1 cellular context compared by ENCODE assay signal in genomic region chr4:2843023-2843908, GRCh38.
TF ChIP-seq lines count a peak whose summit lies in the region.

Gene ADD1, plus strand, starts transcription at chr4:2843844. Its CDS starts 32,072 bp downstream, at chr4:2875916.

TF ChIP-seq in HepG2, 621 proteins besides CTCF, POLR2A, EP300 and RAD21 (continued from another document and continues in another):
- no peak for TF ChIP-seq PBX3 (CRISPR knock-in tag; IDR thresholded peaks at IDR 0.05; ENCODE audit: borderline replicate concordance)
- no peak for TF ChIP-seq FOXK2 (IDR thresholded peaks at IDR 0.05)
- TF ChIP-seq, protein P1, sequence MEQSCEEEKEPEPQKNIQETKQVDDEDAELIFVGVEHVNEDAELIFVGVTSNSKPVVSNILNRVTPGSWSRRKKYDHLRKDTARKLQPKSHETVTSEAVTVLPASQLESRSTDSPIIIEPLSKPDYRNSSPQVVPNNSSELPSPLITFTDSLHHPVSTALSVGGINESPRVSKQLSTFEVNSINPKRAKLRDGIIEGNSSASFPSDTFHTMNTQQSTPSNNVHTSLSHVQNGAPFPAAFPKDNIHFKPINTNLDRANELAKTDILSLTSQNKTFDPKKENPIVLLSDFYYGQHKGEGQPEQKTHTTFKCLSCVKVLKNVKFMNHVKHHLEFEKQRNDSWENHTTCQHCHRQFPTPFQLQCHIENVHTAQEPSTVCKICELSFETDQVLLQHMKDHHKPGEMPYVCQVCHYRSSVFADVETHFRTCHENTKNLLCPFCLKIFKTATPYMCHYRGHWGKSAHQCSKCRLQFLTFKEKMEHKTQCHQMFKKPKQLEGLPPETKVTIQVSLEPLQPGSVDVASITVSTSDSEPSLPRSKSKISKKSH (CRISPR knock-in tag; IDR thresholded peaks at IDR 0.05; ENCODE audit: borderline replicate concordance), result 0 out of 2 replicates have a peak, but pooled peaks have one; percentile 13
- TF ChIP-seq ZBTB43 (CRISPR knock-in tag; conservative IDR thresholded peaks at IDR 0.05), result no peak
- peak; percentile 97 for TF ChIP-seq MAZ (IDR thresholded peaks at IDR 0.05; ENCODE audit: borderline replicate concordance, low read depth, low read length)
- peak; percentile 87 for TF ChIP-seq MAZ (CRISPR knock-in tag; IDR thresholded peaks at IDR 0.05; ENCODE audit: low read depth)
- peak; percentile 75; the same call in 1 of the 2 replicates for TF ChIP-seq ZNF75D (CRISPR knock-in tag; IDR thresholded peaks at IDR 0.05; ENCODE audit: borderline replicate concordance)
- TF ChIP-seq ZBTB4 (CRISPR knock-in tag; IDR thresholded peaks at IDR 0.05; ENCODE audit: borderline replicate concordance), result no peak
- no peak for TF ChIP-seq SOX5 (CRISPR knock-in tag; IDR thresholded peaks at IDR 0.05; ENCODE audit: borderline replicate concordance)
- no peak for TF ChIP-seq DNMT3B (CRISPR knock-in tag; conservative IDR thresholded peaks at IDR 0.05)
- TF ChIP-seq MTA1 (CRISPR knock-in tag; IDR thresholded peaks at IDR 0.05; ENCODE audit: borderline replicate concordance), result peak; percentile 49; the same call in 1 of the 2 replicates
- no peak for TF ChIP-seq ZFP36L2 (CRISPR knock-in tag; IDR thresholded peaks at IDR 0.05)
- TF ChIP-seq CEBPG (CRISPR knock-in tag; IDR thresholded peaks at IDR 0.05), result no peak
- peak; percentile 50 for TF ChIP-seq CHD2 (IDR thresholded peaks at IDR 0.05; ENCODE audit: low read depth, low read length)
- peak; percentile 61 for TF ChIP-seq YY1 (IDR thresholded peaks at IDR 0.05; ENCODE audit: insufficient read depth, insufficient replicate concordance, low read depth, low read length)
- peak; percentile 65; the same call in 1 of the 2 replicates for TF ChIP-seq FOXK1 (CRISPR knock-in tag; IDR thresholded peaks at IDR 0.05; ENCODE audit: borderline replicate concordance, low read depth)
- no peak; the same call in 1 of the 2 replicates for TF ChIP-seq NRL (CRISPR knock-in tag; IDR thresholded peaks at IDR 0.05; ENCODE audit: borderline replicate concordance)
- TF ChIP-seq ZNF234 (CRISPR knock-in tag; conservative IDR thresholded peaks at IDR 0.05), result no peak
- TF ChIP-seq LBX2 (CRISPR knock-in tag; IDR thresholded peaks at IDR 0.05; ENCODE audit: borderline replicate concordance), result peak; percentile 84; the same call in 1 of the 2 replicates
- peak; percentile 79 for TF ChIP-seq NR2C2 (CRISPR knock-in tag; IDR thresholded peaks at IDR 0.05; ENCODE audit: borderline replicate concordance)
- peak; percentile 76 for TF ChIP-seq BCL3 (CRISPR knock-in tag; IDR thresholded peaks at IDR 0.05)
- no peak for TF ChIP-seq GZF1 (CRISPR knock-in tag; IDR thresholded peaks at IDR 0.05)
- TF ChIP-seq DZIP1 (CRISPR knock-in tag; IDR thresholded peaks at IDR 0.05), result no peak
- TF ChIP-seq ZNF737 (CRISPR knock-in tag; IDR thresholded peaks at IDR 0.05; ENCODE audit: borderline replicate concordance), result no peak
- TF ChIP-seq REST (IDR thresholded peaks at IDR 0.05; ENCODE audit: borderline replicate concordance in 1 of 2, low read depth in 1 of 2, low read length in 2 of 2), result no peak
- no peak; the same call in 1 of the 2 replicates for TF ChIP-seq PITX1 (CRISPR knock-in tag; IDR thresholded peaks at IDR 0.05)
- TF ChIP-seq ZNF589 (CRISPR knock-in tag; conservative IDR thresholded peaks at IDR 0.05), result no peak
- no peak for TF ChIP-seq MIER2 (CRISPR knock-in tag; IDR thresholded peaks at IDR 0.05)
- no peak for TF ChIP-seq SNAI1 (CRISPR knock-in tag; IDR thresholded peaks at IDR 0.05; ENCODE audit: borderline replicate concordance)
- TF ChIP-seq ZNF550 (CRISPR knock-in tag; IDR thresholded peaks at IDR 0.05; ENCODE audit: borderline replicate concordance), result no peak
- TF ChIP-seq TMF1 (CRISPR knock-in tag; IDR thresholded peaks at IDR 0.05; ENCODE audit: low read depth), result no peak
- TF ChIP-seq NFRKB (IDR thresholded peaks at IDR 0.05), result no peak
- TF ChIP-seq NR3C1 (CRISPR knock-in tag; IDR thresholded peaks at IDR 0.05), result no peak
- no peak for TF ChIP-seq CHCHD3 (CRISPR knock-in tag; IDR thresholded peaks at IDR 0.05)
- TF ChIP-seq ONECUT2 (CRISPR knock-in tag; IDR thresholded peaks at IDR 0.05), result 0 out of 2 replicates have a peak, but pooled peaks have one; percentile 16
- TF ChIP-seq MEF2D (CRISPR knock-in tag; IDR thresholded peaks at IDR 0.05), result peak; percentile 71; the same call in 1 of the 2 replicates
- TF ChIP-seq TRIM24 (CRISPR knock-in tag; IDR thresholded peaks at IDR 0.05), result no peak
- TF ChIP-seq BRD4 (CRISPR knock-in tag; IDR thresholded peaks at IDR 0.05), result peak; percentile 57
- peak; percentile 77; the same call in 1 of the 2 replicates for TF ChIP-seq SMAD1 (CRISPR knock-in tag; IDR thresholded peaks at IDR 0.05; ENCODE audit: borderline replicate concordance, low read depth)
- 0 out of 2 replicates have a peak, but pooled peaks have one; percentile 62 for TF ChIP-seq NFKB2 (CRISPR knock-in tag; IDR thresholded peaks at IDR 0.05; ENCODE audit: borderline replicate concordance)
- no peak for TF ChIP-seq AKAP8 (CRISPR knock-in tag; IDR thresholded peaks at IDR 0.05)
- no peak for TF ChIP-seq U2AF2 (IDR thresholded peaks at IDR 0.05; ENCODE audit: low read depth, low read length)
- peak; percentile 64; the same call in 1 of the 2 replicates for TF ChIP-seq ZC3H13 (CRISPR knock-in tag; IDR thresholded peaks at IDR 0.05)
- no peak for TF ChIP-seq HOXA7 (CRISPR knock-in tag; IDR thresholded peaks at IDR 0.05)
- TF ChIP-seq ZSCAN31 (CRISPR knock-in tag; IDR thresholded peaks at IDR 0.05; ENCODE audit: low read depth), result peak; percentile 27; the same call in 1 of the 2 replicates
- TF ChIP-seq ZNF616 (CRISPR knock-in tag; IDR thresholded peaks at IDR 0.05; ENCODE audit: low read depth), result 0 out of 2 replicates have a peak, but pooled peaks have one; percentile 75
- TF ChIP-seq ZFP37 (CRISPR knock-in tag; IDR thresholded peaks at IDR 0.05; ENCODE audit: borderline replicate concordance), result no peak
- TF ChIP-seq ZNF232 (CRISPR knock-in tag; IDR thresholded peaks at IDR 0.05; ENCODE audit: borderline replicate concordance), result no peak
- no peak for TF ChIP-seq SRSF1 (optimal IDR thresholded peaks at IDR 0.05; ENCODE audit: low read depth, low read length)
- TF ChIP-seq ZNF878 (CRISPR knock-in tag; IDR thresholded peaks at IDR 0.05), result no peak
- peak; percentile 70; the same call in 1 of the 2 replicates for TF ChIP-seq ETV6 (CRISPR knock-in tag; conservative IDR thresholded peaks at IDR 0.05)
- peak; percentile 60; the same call in 1 of the 2 replicates for TF ChIP-seq ZNF558 (CRISPR knock-in tag; IDR thresholded peaks at IDR 0.05; ENCODE audit: borderline replicate concordance)
- TF ChIP-seq IKZF4 (CRISPR knock-in tag; IDR thresholded peaks at IDR 0.05; ENCODE audit: borderline replicate concordance, low read depth, not compliant biosample characterization), result peak; percentile 62
- TF ChIP-seq ZNF772 (CRISPR knock-in tag; IDR thresholded peaks at IDR 0.05), result no peak
- TF ChIP-seq NFYB (CRISPR knock-in tag; IDR thresholded peaks at IDR 0.05), result peak; percentile 92
- peak; percentile 53; the same call in 1 of the 2 replicates for TF ChIP-seq KMT2B (CRISPR knock-in tag; IDR thresholded peaks at IDR 0.05)
- TF ChIP-seq SIN3A (IDR thresholded peaks at IDR 0.05; ENCODE audit: borderline replicate concordance, low read depth, low read length), result no peak; the same call in 1 of the 2 replicates
- TF ChIP-seq ARHGAP35 (CRISPR knock-in tag; IDR thresholded peaks at IDR 0.05; ENCODE audit: borderline replicate concordance), result 0 out of 2 replicates have a peak, but pooled peaks have one; percentile 57
